In the genomic region with DNA sequence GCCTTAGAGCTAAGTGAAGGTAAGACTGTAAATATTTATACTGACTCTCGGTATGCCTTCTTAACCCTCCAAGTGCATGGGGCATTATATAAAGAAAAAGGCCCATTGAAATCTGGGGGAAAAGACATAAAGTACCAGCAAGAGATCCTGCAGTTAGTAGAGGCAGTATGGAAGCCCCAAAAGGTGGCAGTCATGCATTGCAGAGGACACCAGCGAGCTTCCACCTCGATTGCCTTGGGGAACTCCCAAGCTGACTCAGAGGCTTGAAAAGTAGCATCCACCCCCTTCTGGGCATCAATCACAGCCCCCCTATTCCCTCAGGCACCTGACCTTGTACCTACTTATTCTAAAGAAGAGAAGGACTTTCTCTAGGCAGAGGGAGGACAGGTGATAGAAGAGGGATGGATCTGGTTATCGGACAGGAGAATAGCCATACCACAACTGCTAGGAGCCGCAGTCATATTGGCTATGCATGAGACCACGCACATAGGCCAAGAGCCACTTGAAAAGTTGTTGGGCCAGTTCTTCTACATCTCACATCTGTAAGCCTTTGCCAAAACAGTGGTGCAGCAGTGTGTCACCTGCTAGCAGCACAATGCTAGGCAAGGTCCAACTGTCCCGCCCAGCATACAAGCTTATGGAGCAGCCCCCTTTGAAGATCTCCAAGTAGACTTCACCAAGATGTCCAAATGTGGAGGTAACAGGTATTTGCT, we compare ENCODE assay signal across 1 cellular context.
TF ChIP-seq lines count a peak whose summit lies in the region.

No MANE protein-coding gene starts in this region.

TF ChIP-seq in HCT116, 20 proteins besides CTCF, POLR2A, EP300 and RAD21 (continued from another document):
- TF ChIP-seq CEBPB (IDR thresholded peaks at IDR 0.05; ENCODE audit: low read depth): no peak
- TF ChIP-seq ZNF274 (IDR thresholded peaks at IDR 0.05; ENCODE audit: low read depth, low read length): no peak
- TF ChIP-seq, protein P1, sequence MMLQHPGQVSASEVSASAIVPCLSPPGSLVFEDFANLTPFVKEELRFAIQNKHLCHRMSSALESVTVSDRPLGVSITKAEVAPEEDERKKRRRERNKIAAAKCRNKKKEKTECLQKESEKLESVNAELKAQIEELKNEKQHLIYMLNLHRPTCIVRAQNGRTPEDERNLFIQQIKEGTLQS (IDR thresholded peaks at IDR 0.05): no peak
TF ChIP-seq in HCT116: peak in this region for 0.
